ENCODE assay signal across 16 cellular contexts in genomic region chr19:10884273-10884672, GRCh38. TPM values are rescaled to one million over a fixed set of nuclear protein-coding genes. Genes with fewer than 3 reads are reported as not detected.
DNase-seq lines count a peak whose midpoint lies in the region; ATAC-seq and TF ChIP-seq lines count a peak whose summit lies in the region.
"Had no signal": no experiment of that assay in that cellular context is flagged by ENCODE, and none has a peak within 500 bp of the region (broad histone marks: within the 10 kb centered on the region; RNA-seq: fewer than 3 reads in every experiment).

No MANE protein-coding gene starts in this region.

- no peak overlapping the region for H2AFZ ChIP-seq in osteoblast (ENCODE audit: low read length)

- peak overlapping the region; percentile 61 for H3K27ac Mint-ChIP-seq in dendritic cell treated with granulocyte-macrophage colony-stimulating factor and Interleukin-4, amounts not matched to agents 40 ng/mL and 50 ng/mL, for 4 days
- H3K27ac Mint-ChIP-seq: activated T-helper 1 cell treated with anti-CD3 and anti-CD28 coated beads, Interleukin-12 subunit alpha, Interleukin-12 subunit beta, Interleukin-2, Interleukin-4 antibody, amounts not matched to agents 30 ng/mL and 10 ng/mL and 1 ng/mL, durations not matched to agents 14 hours and 24 hours and 36 hours had no signal

- TF ChIP-seq CTCF in osteoblast (IDR thresholded peaks at IDR 0.05; ENCODE audit: extremely low read depth, low read depth, low read length), result no peak

- no peaks in the 10 kb centered on the region for H3K27me3 ChIP-seq in osteoblast (ENCODE audit: insufficient read depth, low read length)
- H3K27me3 ChIP-seq: SJCRH30, tibial nerve had no signal

- no peak overlapping the region for H3K27ac ChIP-seq in osteoblast (ENCODE audit: low read depth, low read length)
- H3K27ac ChIP-seq: SJCRH30 had no signal

- peaks cover 87% of the 10 kb centered on the region for H3K79me2 ChIP-seq in osteoblast (ENCODE audit: insufficient read depth, low read length)

- DNase-seq in AG20443 (ENCODE audit: low spot score) (peak; percentile 73), NCI-H69 (lab: John Stamatoyannopoulos, UW) (peak; percentile 14), osteoblast (ENCODE audit: insufficient read length, low spot score, missing footprints) (peak; percentile 94), NOMO-1 treated with dmso at 0.1 percent for 144 hours (lab: John Stamatoyannopoulos, UW; ENCODE audit: unreplicated experiment) (no peak), posterior vena cava (ENCODE audit: low spot score) (no peak)
- DNase-seq in activated T-cell treated with anti-CD3 and anti-CD28 coated beads, Interleukin-2, amount 50 U/mL, for 1 hour, result no peak
- DNase-seq: activated CD4-positive, CD25-positive, alpha-beta regulatory T cell; naive B cell; NCI-H1105; NCI-H524; SJCRH30 had no signal

- no peak overlapping the region for H3K4me2 ChIP-seq in osteoblast (ENCODE audit: insufficient read depth, low read length)

- H3K4me3 ChIP-seq in osteoblast (ENCODE audit: insufficient read depth, low read length), result no peak overlapping the region
- H3K4me3 ChIP-seq: esophagus muscularis mucosa, SJCRH30, tibial nerve had no signal

- no peaks in the 10 kb centered on the region for H3K9me3 ChIP-seq in osteoblast (ENCODE audit: low read depth, low read length)
- H3K9me3 ChIP-seq: esophagus muscularis mucosa, SJCRH30, tibial nerve had no signal

- peaks cover 48% of the 10 kb centered on the region for H3K36me3 Mint-ChIP-seq in dendritic cell treated with granulocyte-macrophage colony-stimulating factor and Interleukin-4, amounts not matched to agents 40 ng/mL and 50 ng/mL, for 4 days (ENCODE audit: low read depth)
- H3K36me3 Mint-ChIP-seq: naive B cell had no signal

- ATAC-seq in HG02970 (IDR thresholded peaks at IDR 0.05; ENCODE audit: low FRiP score, unreplicated experiment), result no peak

- no peak overlapping the region for H3K4me3 Mint-ChIP-seq in dendritic cell treated with granulocyte-macrophage colony-stimulating factor and Interleukin-4, amounts not matched to agents 40 ng/mL and 50 ng/mL, for 4 days
- H3K4me3 Mint-ChIP-seq: activated T-helper 1 cell treated with anti-CD3 and anti-CD28 coated beads, Interleukin-12 subunit alpha, Interleukin-12 subunit beta, Interleukin-2, Interleukin-4 antibody, amounts not matched to agents 30 ng/mL and 10 ng/mL and 1 ng/mL, durations not matched to agents 14 hours and 24 hours and 36 hours had no signal

- H4K20me1 ChIP-seq in osteoblast (ENCODE audit: insufficient read depth, low read length), result peaks cover 62% of the 10 kb centered on the region

- no peaks in the 10 kb centered on the region for H3K27me3 Mint-ChIP-seq in dendritic cell treated with granulocyte-macrophage colony-stimulating factor and Interleukin-4, amounts not matched to agents 40 ng/mL and 50 ng/mL, for 4 days
- H3K27me3 Mint-ChIP-seq: naive B cell had no signal

- H3K36me3 ChIP-seq in osteoblast (ENCODE audit: insufficient read depth, low read length), result no peaks in the 10 kb centered on the region
- H3K36me3 ChIP-seq: esophagus muscularis mucosa, SJCRH30, tibial nerve had no signal

- intact Hi-C loops in dendritic cell treated with granulocyte-macrophage colony-stimulating factor and Interleukin-4, amounts not matched to agents 40 ng/mL and 50 ng/mL, for 4 days (cut with micrococcal nuclease), result no loop called here
- intact Hi-C loops in posterior vena cava (cut with DNase I), result loop anchor here in 1 of 2 donors (5.0 kb wide), 1 partner anchor 33 kb away; no protein-coding TSS in a partner anchor

- H3K9me3 Mint-ChIP-seq in dendritic cell treated with granulocyte-macrophage colony-stimulating factor and Interleukin-4, amounts not matched to agents 40 ng/mL and 50 ng/mL, for 4 days, result no peaks in the 10 kb centered on the region
- H3K9me3 Mint-ChIP-seq: activated T-helper 1 cell treated with anti-CD3 and anti-CD28 coated beads, Interleukin-12 subunit alpha, Interleukin-12 subunit beta, Interleukin-2, Interleukin-4 antibody, amounts not matched to agents 30 ng/mL and 10 ng/mL and 1 ng/mL, durations not matched to agents 14 hours and 24 hours and 36 hours; naive B cell had no signal

- H3K4me1 Mint-ChIP-seq in dendritic cell treated with granulocyte-macrophage colony-stimulating factor and Interleukin-4, amounts not matched to agents 40 ng/mL and 50 ng/mL, for 4 days (ENCODE audit: low read depth), result peaks cover 56% of the 10 kb centered on the region

- no peaks in the 10 kb centered on the region for H3K4me1 ChIP-seq in osteoblast (ENCODE audit: insufficient read depth, low read length)

RNA-seq across cellular contexts. Expression of gene CARM1, which starts 12.9 kb away (rescaled TPM):
- 33.7 and 41.0 TPM in 2 replicates for total RNA-seq in osteoblast
- total RNA-seq in posterior vena cava, result 10 to 100 TPM; 35.1 to 42.1 TPM

RNA-seq across cellular contexts. Expression of gene C19orf38, which starts 36.1 kb away (rescaled TPM):
- under 0.01 and 0.29 TPM in 2 replicates for total RNA-seq in osteoblast
- 1 to 10 TPM; 2.0 to 2.3 TPM for total RNA-seq in posterior vena cava
- total RNA-seq: SJCRH30 had no signal

RNA-seq across cellular contexts. Expression of gene YIPF2, which starts 44.2 kb away (rescaled TPM):
- total RNA-seq in osteoblast (114 and 126 TPM in 2 replicates), posterior vena cava (10 to 100 TPM; 36.0 to 40.0 TPM)

RNA-seq across cellular contexts. Expression of gene TIMM29, which starts 44.3 kb away (rescaled TPM):
- 31.8 and 34.8 TPM in 2 replicates for total RNA-seq in osteoblast
- total RNA-seq in posterior vena cava, result 10 to 100 TPM in 1 of 2 donors, 1 to 10 TPM in 1; 9.4 to 11.6 TPM

RNA-seq across cellular contexts. Expression of gene TMED1, which starts 48.3 kb away (rescaled TPM):
- 39.2 and 43.1 TPM in 2 replicates for total RNA-seq in osteoblast
- 10 to 100 TPM; 15.4 to 17.9 TPM for total RNA-seq in posterior vena cava

Comparison
In these comparisons a context has a peak if more than half of its experiments do, and no peak if none do; other contexts are left out.
1. DNase-seq: peak in AG20443 (single experiment), NCI-H69 (single experiment) and osteoblast (single experiment); none in NOMO-1 treated with dmso at 0.1 percent for 144 hours (single experiment), posterior vena cava (single experiment) and activated T-cell treated with anti-CD3 and anti-CD28 coated beads, Interleukin-2, amount 50 U/mL, for 1 hour (single experiment).